In genomic region chr1:36576118-36576517, GRCh38 we compare ENCODE assay signal across 1 cellular context.
TF ChIP-seq lines count a peak whose summit lies in the region.

No MANE protein-coding gene starts in this region.

TF ChIP-seq in GM23338, 12 proteins besides CTCF, POLR2A, EP300 and RAD21 (continued from another document):
- TF ChIP-seq ZNF462 (CRISPR knock-in tag; IDR thresholded peaks at IDR 0.05) (no peak), NANOG (IDR thresholded peaks at IDR 0.05; ENCODE audit: borderline replicate concordance) (no peak), REST (IDR thresholded peaks at IDR 0.05; ENCODE audit: unreplicated experiment) (no peak), STAT1 (IDR thresholded peaks at IDR 0.05; ENCODE audit: unreplicated experiment) (no peak), ZNF331 (CRISPR knock-in tag; IDR thresholded peaks at IDR 0.05; ENCODE audit: low read depth) (no peak), ETS1 (IDR thresholded peaks at IDR 0.05) (no peak), EZH2phosphoT487 (IDR thresholded peaks at IDR 0.05; ENCODE audit: unreplicated experiment) (no peak), CREB1 (CRISPR knock-in tag; IDR thresholded peaks at IDR 0.05; ENCODE audit: low read depth) (no peak), POLR2AphosphoS5 (IDR thresholded peaks at IDR 0.05; ENCODE audit: low read depth) (no peak)
